8 cellular contexts compared by ENCODE assay signal in genomic region chr15:57705746-57706404, GRCh38. TPM values are rescaled to one million over a fixed set of nuclear protein-coding genes. Genes with fewer than 3 reads are reported as not detected.
DNase-seq lines count a peak whose midpoint lies in the region; ATAC-seq, FAIRE-seq and TF ChIP-seq lines count a peak whose summit lies in the region.

No MANE protein-coding gene starts in this region.

- H3K9ac ChIP-seq in K562 (ENCODE audit: insufficient read depth in 1 of 2, low read depth in 2 of 2, low read length in 2 of 2), result peak overlapping the region in 1 of 2 experiments; percentile 98; a peak in 1 of 4 replicates

- FAIRE-seq in K562 (lab: Jason Lieb, UNC), result no peak

- POLR2A ChIA-PET in K562 (lab: Yijun Ruan, JAX), result interaction anchor here (0.7 to 2.3 kb wide), 7 partner anchors 9 to 245 kb away, joined by 3 to 11 read pairs (median 6); no protein-coding TSS in a partner anchor

- H3K9me3 ChIP-seq in K562 (replicated peaks; ENCODE audit: control insufficient read depth, insufficient read depth, low read depth, low read length) (peaks cover 6% of the 10 kb centered on the region), lower lobe of right lung (no peaks in the 10 kb centered on the region)

- in situ Hi-C loops in K562 (cut with MboI) (no loop called here), G401 (cut with HindIII; ENCODE audit: low sequenced_read_pairs) (no loop called here)

- no peak for TF ChIP-seq POLR2A in K562 (conservative IDR thresholded peaks at IDR 0.05)

- H3K9me1 ChIP-seq in K562 (ENCODE audit: control insufficient read depth, insufficient read depth, low read length), result no peaks in the 10 kb centered on the region

- H3K9me3 Mint-ChIP-seq in activated CD8-positive, alpha-beta memory T cell treated with anti-CD3 and anti-CD28 coated beads, Interleukin-2, amount 10 ng/mL, durations not matched to agents 7 days and 5 days (ENCODE audit: low read depth), result no peaks in the 10 kb centered on the region
- H3K9me3 Mint-ChIP-seq in type B pancreatic cell, result no peaks in the 10 kb centered on the region

- peaks cover 6% of the 10 kb centered on the region for H3K27me3 Mint-ChIP-seq in activated CD8-positive, alpha-beta memory T cell treated with anti-CD3 and anti-CD28 coated beads, Interleukin-2, amount 10 ng/mL, durations not matched to agents 7 days and 5 days
- H3K27me3 Mint-ChIP-seq in type B pancreatic cell, result no peaks in the 10 kb centered on the region

- no peak for DNase-seq in activated CD8-positive, alpha-beta memory T cell treated with anti-CD3 and anti-CD28 coated beads, Interleukin-2, amount 10 ng/mL, durations not matched to agents 7 days and 5 days
- no peak for DNase-seq in activated CD8-positive, alpha-beta memory T cell treated with anti-CD3 and anti-CD28 coated beads for 24 hours
- DNase-seq in K562 (ENCODE audit: extremely low read depth in 1 of 4, low spot score in 3 of 4) (no peak), lower lobe of right lung (no peak), type B pancreatic cell (ENCODE audit: extremely low spot score, unreplicated experiment) (no peak), germinal center (ENCODE audit: low spot score) (no peak), G401 (ENCODE audit: low spot score) (no peak)

- peak overlapping the region; percentile 74 for H3K4me3 ChIP-seq in K562
- H3K4me3 ChIP-seq in lower lobe of right lung, result peak overlapping the region; percentile 75

- H3K4me1 ChIP-seq in K562 (replicated peaks in 1 of 2; ENCODE audit: control insufficient read depth in 2 of 2, insufficient read depth in 2 of 2, low read length in 2 of 2) (peaks cover 4 to 30% of the 10 kb centered on the region in 2 experiments; a peak in 4 of 5 replicates), lower lobe of right lung (peaks cover 28% of the 10 kb centered on the region)

- H3K79me2 ChIP-seq in K562 (ENCODE audit: control insufficient read depth, insufficient read depth, low read length), result peaks cover 43% of the 10 kb centered on the region

- H2AFZ ChIP-seq in K562 (ENCODE audit: low read depth, low read length), result peak overlapping the region; percentile 96

- BruUV-seq in K562 (replicated peaks; lab: Mats Ljungman, UMichigan), result no TSS peak

- no peak for TF ChIP-seq EP300 in K562 (IDR thresholded peaks at IDR 0.05; ENCODE audit: low read length)

- ATAC-seq in activated CD8-positive, alpha-beta memory T cell treated with anti-CD3 and anti-CD28 coated beads, Interleukin-2, amount 10 ng/mL, durations not matched to agents 7 days and 5 days, result peak; percentile 3
- no peak for ATAC-seq in K562
- peak; percentile 5 to 11 for ATAC-seq in lower lobe of right lung
- no peak for ATAC-seq in HG03342 (IDR thresholded peaks at IDR 0.05; ENCODE audit: unreplicated experiment)

- H3K36me3 Mint-ChIP-seq in activated CD8-positive, alpha-beta memory T cell treated with anti-CD3 and anti-CD28 coated beads, Interleukin-2, amount 10 ng/mL, durations not matched to agents 7 days and 5 days, result peaks cover 21% of the 10 kb centered on the region
- peaks cover 17% of the 10 kb centered on the region for H3K36me3 Mint-ChIP-seq in type B pancreatic cell

- H4K20me1 ChIP-seq in K562 (replicated peaks; ENCODE audit: control insufficient read depth, insufficient read depth, low read length), result no peaks in the 10 kb centered on the region

- peaks cover 0 to 8% of the 10 kb centered on the region in 2 experiments; a peak in 1 of 5 replicates for H3K27me3 ChIP-seq in K562 (ENCODE audit: control insufficient read depth in 2 of 2, insufficient read depth in 2 of 2, low read length in 2 of 2)
- no peaks in the 10 kb centered on the region for H3K27me3 ChIP-seq in lower lobe of right lung (ENCODE audit: low read depth)

- peaks cover 56% of the 10 kb centered on the region for H3K4me1 Mint-ChIP-seq in activated CD8-positive, alpha-beta memory T cell treated with anti-CD3 and anti-CD28 coated beads, Interleukin-2, amount 10 ng/mL, durations not matched to agents 7 days and 5 days
- peaks cover 30% of the 10 kb centered on the region for H3K4me1 Mint-ChIP-seq in type B pancreatic cell (ENCODE audit: unreplicated experiment)

- no peak for TF ChIP-seq RAD21 in K562 (CRISPR knock-in tag; conservative IDR thresholded peaks at IDR 0.05 in 1 of 2, IDR thresholded peaks at IDR 0.05 in 1 of 2)

- 81% methylated on average over 11 of the region's 12 CpGs for WGBS in K562 (ENCODE audit: insufficient coverage, low coverage, missing lambda C conversion rate)

- H3K4me3 Mint-ChIP-seq in activated CD8-positive, alpha-beta memory T cell treated with anti-CD3 and anti-CD28 coated beads, Interleukin-2, amount 10 ng/mL, durations not matched to agents 7 days and 5 days, result peak overlapping the region; percentile 77
- peak overlapping the region; percentile 96 for H3K4me3 Mint-ChIP-seq in type B pancreatic cell

- H3K36me3 ChIP-seq in K562 (ENCODE audit: control insufficient read depth, insufficient read depth, low read length), result peaks cover 29% of the 10 kb centered on the region
- H3K36me3 ChIP-seq in lower lobe of right lung, result peaks cover 22% of the 10 kb centered on the region

- H3K4me2 ChIP-seq in K562 (ENCODE audit: insufficient read depth, low read length), result peak overlapping the region; percentile 91

- H3K27ac ChIP-seq in K562 (ENCODE audit: extremely low read depth, low read depth, low read length) (peak overlapping the region; percentile 91), lower lobe of right lung (peak overlapping the region; percentile 95)

- CTCF ChIA-PET in activated CD8-positive, alpha-beta memory T cell treated with anti-CD3 and anti-CD28 coated beads, Interleukin-2, amount 10 ng/mL, durations not matched to agents 7 days and 5 days (lab: Charles Lee), result interaction anchor here (0.9 to 4.8 kb wide), 6 partner anchors 27 to 399 kb away, joined by 3 to 25 read pairs (median 4); no protein-coding TSS in a partner anchor
- CTCF ChIA-PET in K562 (lab: Yijun Ruan, JAX; ENCODE audit: low intra/inter-chr PET ratio), result no interaction called here

- TF ChIP-seq CTCF in K562 (IDR thresholded peaks at IDR 0.05 in 2 of 3, conservative IDR thresholded peaks at IDR 0.05 in 1 of 3; ENCODE audit: insufficient read depth in 2 of 3, low read depth in 1 of 3, low read length in 3 of 3) (no peak), lower lobe of right lung (IDR thresholded peaks at IDR 0.05) (no peak), type B pancreatic cell (conservative IDR thresholded peaks at IDR 0.05) (no peak)

- intact Hi-C loops in K562 (cut with micrococcal nuclease), result no loop called here
- intact Hi-C loops in lower lobe of right lung (cut with DNase I), result no loop called here

- peak overlapping the region; percentile 86 for H3K27ac Mint-ChIP-seq in activated CD8-positive, alpha-beta memory T cell treated with anti-CD3 and anti-CD28 coated beads, Interleukin-2, amount 10 ng/mL, durations not matched to agents 7 days and 5 days
- peak overlapping the region; percentile 84 for H3K27ac Mint-ChIP-seq in type B pancreatic cell

TF ChIP-seq in K562, 482 proteins besides CTCF, POLR2A, EP300 and RAD21:
- TF ChIP-seq ZNF316 (IDR thresholded peaks at IDR 0.05) (peak; percentile 28; the same call in 1 of the 2 replicates), ARHGAP35 (IDR thresholded peaks at IDR 0.05; ENCODE audit: partially characterized antibody) (no peak)

RNA-seq across cellular contexts. Expression of gene POLR2M, which starts 0.6 kb away (rescaled TPM):
- total RNA-seq in activated CD8-positive, alpha-beta memory T cell treated with anti-CD3 and anti-CD28 coated beads, Interleukin-2, amount 10 ng/mL, durations not matched to agents 7 days and 5 days, result 10 to 100 TPM; 66.5 to 70.4 TPM
- 15.1 and 30.6 TPM in 2 replicates for total RNA-seq in K562 (2011; cell fraction: chromatin; rRNA removed; ENCODE audit: low replicate concordance)
- 9.7 and 14.5 TPM in 2 replicates for total RNA-seq in K562 (2011; cell fraction: nucleolus; rRNA removed)
- 12.2 and 21.1 TPM in 2 replicates for total RNA-seq in K562 (2011; cell fraction: nucleoplasm; rRNA removed)
- 316 and 1,050 TPM in 2 replicates for total RNA-seq in K562 (2014; rRNA removed)
- 43.0 and 52.0 TPM in 2 replicates for total RNA-seq in K562 (2014; rRNA removed; fragmentation: Illumina TruSeq; extraction: Trizol)
- total RNA-seq in K562 (2015; rRNA removed; fragmentation: Illumina TruSeq; extraction: Trizol), result 32.9 and 34.6 TPM in 2 replicates
- 66.9 and 77.6 TPM in 2 replicates for total RNA-seq in K562 (2021)
- 58.3 and 73.7 TPM in 2 replicates for polyA plus RNA-seq in K562 (2011; rRNA removed)
- 63.0 and 229 TPM in 2 replicates for polyA plus RNA-seq in K562 (2011; cell fraction: cytosol; rRNA removed)
- 25.9 and 40.4 TPM in 2 replicates for polyA plus RNA-seq in K562 (2011; cell fraction: nucleus; rRNA removed)
- 34.3 and 43.5 TPM in 2 replicates for polyA plus RNA-seq in K562 (2012)
- 38.2 and 47.6 TPM in 2 replicates for polyA plus RNA-seq in K562 (2014; fragmentation: Illumina TruSeq; extraction: Trizol)
- 10 to 100 TPM in 1 of 2 experiments, 1 to 10 TPM in 1; 9.2 to 10.6 TPM for polyA plus RNA-seq in K562 (2014; fragmentation: Nextera tagmentation; extraction: Ambion mirVana)
- polyA plus RNA-seq in K562 (2014; rRNA removed), result 370 and 537 TPM in 2 replicates
- polyA minus RNA-seq in K562 (2011; rRNA and poly(A)+ RNA removed), result 86.9 and 94.7 TPM in 2 replicates
- polyA minus RNA-seq in K562 (2011; cell fraction: cytosol; rRNA and poly(A)+ RNA removed), result 37.8 and 44.7 TPM in 2 replicates
- 20.8 and 24.2 TPM in 2 replicates for polyA minus RNA-seq in K562 (2011; cell fraction: nucleus; rRNA and poly(A)+ RNA removed)
- 58.3 TPM for total RNA-seq in lower lobe of right lung
- 50.7 and 76.4 TPM in 2 replicates for total RNA-seq in type B pancreatic cell (ENCODE audit: low replicate concordance)
- total RNA-seq in G401 (2014; rRNA removed; shearing (Covaris generic)), result 129 and 277 TPM in 2 replicates

Comparison
In these comparisons a context has a peak if more than half of its experiments do, and no peak if none do; other contexts are left out.
1. ATAC-seq: peak in activated CD8-positive, alpha-beta memory T cell treated with anti-CD3 and anti-CD28 coated beads, Interleukin-2, amount 10 ng/mL, durations not matched to agents 7 days and 5 days (single experiment) and lower lobe of right lung (2 of 2); none in K562 (single experiment) and HG03342 (single experiment).